Comparison of ENCODE assay signal across 25 cellular contexts in genomic region chrX:110258552-110258951, GRCh38. TPM values are rescaled to one million over a fixed set of nuclear protein-coding genes. Genes with fewer than 3 reads are reported as not detected.
DNase-seq lines count a peak whose midpoint lies in the region; ATAC-seq, FAIRE-seq and TF ChIP-seq lines count a peak whose summit lies in the region.
"Had no signal": no experiment of that assay in that cellular context is flagged by ENCODE, and none has a peak within 500 bp of the region (broad histone marks: within the 10 kb centered on the region; RNA-seq: fewer than 3 reads in every experiment).

No MANE protein-coding gene starts in this region.

- H3K36me3 ChIP-seq in astrocyte (ENCODE audit: insufficient read depth, low read length), result no peaks in the 10 kb centered on the region
- H3K36me3 ChIP-seq: BLaER1 treated with 17β-estradiol and CSF1 and Interleukin-3, amounts not matched to agents 10 nM and 100 nM; lower lobe of right lung; ovary had no signal

- H3K27me3 ChIP-seq in astrocyte (ENCODE audit: insufficient read depth, low read length), result no peaks in the 10 kb centered on the region
- H3K27me3 ChIP-seq: ovary had no signal

- no peaks in the 10 kb centered on the region for H3K27me3 Mint-ChIP-seq in astrocyte (ENCODE audit: low read depth, unreplicated experiment)
- H3K27me3 Mint-ChIP-seq: activated CD8-positive, alpha-beta T cell treated with anti-CD3 and anti-CD28 coated beads for 36 hours; activated naive CD4-positive, alpha-beta T cell treated with anti-CD3 and anti-CD28 coated beads, Interleukin-2, amount 50 U/mL, for 24 hours; type B pancreatic cell had no signal

- no peak overlapping the region for H3K27ac ChIP-seq in astrocyte (ENCODE audit: low read depth, low read length)
- H3K27ac ChIP-seq: BLaER1 treated with 17β-estradiol and CSF1 and Interleukin-3, amounts not matched to agents 10 nM and 100 nM; lower lobe of right lung; ovary had no signal

- no peaks in the 10 kb centered on the region for H3K4me1 ChIP-seq in astrocyte (ENCODE audit: insufficient read depth, low read length)
- H3K4me1 ChIP-seq: BLaER1 treated with 17β-estradiol and CSF1 and Interleukin-3, amounts not matched to agents 10 nM and 100 nM; lower lobe of right lung had no signal

- ATAC-seq in GM19351 (IDR thresholded peaks at IDR 0.05; ENCODE audit: unreplicated experiment) (no peak), HG02884 (IDR thresholded peaks at IDR 0.05; ENCODE audit: unreplicated experiment) (no peak)
- ATAC-seq: activated CD8-positive, alpha-beta T cell treated with anti-CD3 and anti-CD28 coated beads for 36 hours; lower lobe of right lung had no signal

- no peak overlapping the region for H2AFZ ChIP-seq in astrocyte (ENCODE audit: low read depth, low read length)

- no peaks in the 10 kb centered on the region for H3K36me3 Mint-ChIP-seq in astrocyte (ENCODE audit: low read depth, unreplicated experiment)

- H3K27ac Mint-ChIP-seq in astrocyte (ENCODE audit: unreplicated experiment), result no peak overlapping the region
- H3K27ac Mint-ChIP-seq: activated CD8-positive, alpha-beta T cell treated with anti-CD3 and anti-CD28 coated beads for 36 hours; activated T-helper 2 cell treated with anti-CD3 and anti-CD28 coated beads, Interferon-gamma antibody, Interleukin-2, Interleukin-4, amounts not matched to agents 10 μg/mL and 5 μg/mL and 100 μg/mL, durations not matched to agents 14 hours and 24 hours and 36 hours; nephron; T-helper 1 cell treated with Interleukin-12 subunit alpha and Interleukin-12 subunit beta and Interleukin-4 antibody, amounts not matched to agents 30 μg/mL and 1 μg/mL, for 36 hours; type B pancreatic cell had no signal

- peaks cover 2% of the 10 kb centered on the region for H3K4me1 Mint-ChIP-seq in astrocyte (ENCODE audit: low read depth, unreplicated experiment)

- peak; percentile 60 for FAIRE-seq in astrocyte (lab: Jason Lieb, UNC)

- H3K4me2 ChIP-seq in astrocyte (ENCODE audit: low read length), result no peak overlapping the region
- H3K4me2 ChIP-seq: BLaER1 treated with 17β-estradiol and CSF1 and Interleukin-3, amounts not matched to agents 10 nM and 100 nM had no signal

- H3K4me3 Mint-ChIP-seq in astrocyte (ENCODE audit: unreplicated experiment), result no peak overlapping the region
- H3K4me3 Mint-ChIP-seq: activated CD8-positive, alpha-beta T cell treated with anti-CD3 and anti-CD28 coated beads for 36 hours; activated naive CD4-positive, alpha-beta T cell treated with anti-CD3 and anti-CD28 coated beads, Interleukin-2, amount 50 U/mL, for 24 hours; nephron; T-helper 1 cell treated with Interleukin-12 subunit alpha and Interleukin-12 subunit beta and Interleukin-4 antibody, amounts not matched to agents 30 μg/mL and 1 μg/mL, for 36 hours; type B pancreatic cell had no signal

- H4K20me1 ChIP-seq in astrocyte (ENCODE audit: insufficient read depth, low read length), result peaks cover 5% of the 10 kb centered on the region

- H3K9me3 ChIP-seq in astrocyte (ENCODE audit: insufficient read depth, low read depth, low read length), result no peaks in the 10 kb centered on the region
- H3K9me3 ChIP-seq: BLaER1 treated with 17β-estradiol and CSF1 and Interleukin-3, amounts not matched to agents 10 nM and 100 nM; lower lobe of right lung; ovary had no signal

- no peak overlapping the region for H3K9ac ChIP-seq in astrocyte (ENCODE audit: low read length)
- H3K9ac ChIP-seq: BLaER1 treated with 17β-estradiol and CSF1 and Interleukin-3, amounts not matched to agents 10 nM and 100 nM had no signal

- H3K79me2 ChIP-seq in astrocyte (ENCODE audit: insufficient read depth, low read length), result no peaks in the 10 kb centered on the region

- TF ChIP-seq CTCF in astrocyte (IDR thresholded peaks at IDR 0.05; ENCODE audit: insufficient read depth, low read depth, low read length) (no peak), fibroblast of pulmonary artery (IDR thresholded peaks at IDR 0.05; ENCODE audit: low read length, missing control alignments) (no peak)

- no peak overlapping the region for H3K4me3 ChIP-seq in astrocyte (ENCODE audit: insufficient read depth, low read depth, low read length)
- H3K4me3 ChIP-seq in fibroblast of pulmonary artery (replicated peaks; ENCODE audit: low read depth, low read length), result no peak overlapping the region
- H3K4me3 ChIP-seq: BLaER1 treated with 17β-estradiol and CSF1 and Interleukin-3, amounts not matched to agents 10 nM and 100 nM; lower lobe of right lung; ovary had no signal

- peak; percentile 4 for DNase-seq in AG08395 (ENCODE audit: low spot score)
- DNase-seq in HCEC 1CT, result peak; percentile 62
- peak; percentile 41 for DNase-seq in astrocyte (ENCODE audit: low read depth)
- DNase-seq in fibroblast of pulmonary artery (ENCODE audit: low read depth), result peak; percentile 14
- DNase-seq in NCI-H524 (lab: John Stamatoyannopoulos, UW), result no peak
- no peak for DNase-seq in NCI-H146 treated with DMSO at 0.1 percent for 48 hours (lab: John Stamatoyannopoulos, UW; ENCODE audit: unreplicated experiment)
- DNase-seq: ACHN; activated CD8-positive, alpha-beta T cell treated with anti-CD3 and anti-CD28 coated beads for 36 hours; GDM1; kidney glomerular epithelial cell; lower lobe of right lung; NCI-H1105; NCI-H1930; NCI-H526 treated with DMSO at 0.1 percent for 48 hours; ovary; stimulated activated CD4-positive, alpha-beta T cell treated with anti-CD3 and anti-CD28 coated beads, Interleukin-2, amount 100 ng/mL, for 48 hours; substantia nigra had no signal

- peaks cover 1% of the 10 kb centered on the region for H3K9me3 Mint-ChIP-seq in astrocyte (ENCODE audit: unreplicated experiment)
- H3K9me3 Mint-ChIP-seq: activated CD8-positive, alpha-beta T cell treated with anti-CD3 and anti-CD28 coated beads for 36 hours; activated naive CD4-positive, alpha-beta T cell treated with anti-CD3 and anti-CD28 coated beads, Interleukin-2, amount 50 U/mL, for 24 hours; activated T-helper 2 cell treated with anti-CD3 and anti-CD28 coated beads, Interferon-gamma antibody, Interleukin-2, Interleukin-4, amounts not matched to agents 10 μg/mL and 5 μg/mL and 100 μg/mL, durations not matched to agents 14 hours and 24 hours and 36 hours; nephron; T-helper 1 cell treated with Interleukin-12 subunit alpha and Interleukin-12 subunit beta and Interleukin-4 antibody, amounts not matched to agents 30 μg/mL and 1 μg/mL, for 36 hours; type B pancreatic cell had no signal

RNA-seq across cellular contexts. Expression of gene AMMECR1, which starts 59.3 kb away (rescaled TPM):
- 14.7 and 16.0 TPM in 2 replicates for total RNA-seq in astrocyte

Comparison
In these comparisons a context has a peak if more than half of its experiments do, and no peak if none do; other contexts are left out.
1. DNase-seq: peak in AG08395 (single experiment), HCEC 1CT (single experiment), astrocyte (single experiment) and fibroblast of pulmonary artery (single experiment); none in NCI-H524 (0 of 2) and NCI-H146 treated with DMSO at 0.1 percent for 48 hours (single experiment).